8 cellular contexts compared by ENCODE assay signal in genomic region chr1:42680921-42681683, GRCh38. TPM values are rescaled to one million over a fixed set of nuclear protein-coding genes. Genes with fewer than 3 reads are reported as not detected.
DNase-seq lines count a peak whose midpoint lies in the region; ATAC-seq, FAIRE-seq and TF ChIP-seq lines count a peak whose summit lies in the region.

No MANE protein-coding gene starts in this region.

- CTCF ChIA-PET in HepG2 (lab: Yijun Ruan, JAX; ENCODE audit: low intra/inter-chr PET ratio, low total read pairs) = interaction anchor here (1.1 kb wide), 1 partner anchor 66 kb away, joined by 3 read pairs; no protein-coding TSS in a partner anchor

- H4K20me1 ChIP-seq in HepG2 (ENCODE audit: insufficient read depth, low read length) = peaks cover 30% of the 10 kb centered on the region

- H3K9ac ChIP-seq in HepG2 (ENCODE audit: insufficient read depth, low read depth, low read length) = peak overlapping the region; percentile 97

- TF ChIP-seq EP300 in HepG2 (IDR thresholded peaks at IDR 0.05; ENCODE audit: low read depth in 2 of 2, low read length in 2 of 2) (no peak), HepG2 (CRISPR knock-in tag; IDR thresholded peaks at IDR 0.05; ENCODE audit: borderline replicate concordance) (no peak)

- peaks cover 53% of the 10 kb centered on the region for H3K79me2 ChIP-seq in HepG2 (ENCODE audit: insufficient read depth, low read length)

- H3K4me1 ChIP-seq in HepG2 (ENCODE audit: insufficient read depth, low read length) (peaks cover 38% of the 10 kb centered on the region), testis (peaks cover 28% of the 10 kb centered on the region)

- BruUV-seq in HepG2 (replicated peaks; lab: Mats Ljungman, UMichigan) = TSS peak; percentile 95

- FAIRE-seq in bronchial epithelial cell (lab: Jason Lieb, UNC) (no peak), HepG2 (lab: Jason Lieb, UNC) (peak; percentile 51)

- H3K4me2 ChIP-seq in HepG2 (ENCODE audit: low read depth, low read length) = peak overlapping the region; percentile 92

- H3K9me3 ChIP-seq in HepG2 (ENCODE audit: low read length) (no peaks in the 10 kb centered on the region), testis (no peaks in the 10 kb centered on the region)

- intact Hi-C loops in HepG2 (cut with micrococcal nuclease; ENCODE audit: unreplicated experiment) = no loop called here
- intact Hi-C loops in testis (cut with DNase I; ENCODE audit: low total_unique reads) = no loop called here

- TF ChIP-seq POLR2A in HepG2 (IDR thresholded peaks at IDR 0.05; ENCODE audit: insufficient read depth in 1 of 2, low read depth in 2 of 2, low read length in 2 of 2) = no peak
- TF ChIP-seq POLR2A in testis (IDR thresholded peaks at IDR 0.05) = no peak

- in situ Hi-C loops in HepG2 (cut with HindIII; ENCODE audit: extremely low pct_ligation_motif_present, low pct_unique_long_range_greater_than_20kb) = no loop called here

- 15% methylated on average over 18 of the region's 18 CpGs for WGBS in HepG2 (ENCODE audit: low lambda C conversion rate)
- WGBS in testis, 2 donors = 3 to 4% methylated on average over 18 of the region's 18 CpGs

- H3K27me3 ChIP-seq in bronchial epithelial cell (ENCODE audit: control insufficient read depth, insufficient read depth, low read length) (no peaks in the 10 kb centered on the region), HepG2 (ENCODE audit: control insufficient read depth in 1 of 2, insufficient read depth in 2 of 2, low read length in 2 of 2) (no peaks in the 10 kb centered on the region; a peak in 1 of 5 replicates), testis (no peaks in the 10 kb centered on the region)

- POLR2A ChIA-PET in HepG2 (lab: Yijun Ruan, JAX) = interaction anchor here (1.3 to 5.3 kb wide), 6 partner anchors 11 to 86 kb away, joined by 3 to 51 read pairs (median 12); partner anchors contain the start of genes C1orf50, P3H1 and PPIH

- ATAC-seq in HepG2 = no peak
- no peak for ATAC-seq in HG03460 (IDR thresholded peaks at IDR 0.05; ENCODE audit: unreplicated experiment)

- no peak for TF ChIP-seq RAD21 in HepG2 (CRISPR knock-in tag; IDR thresholded peaks at IDR 0.05)

- no peak overlapping the region for H2AFZ ChIP-seq in HepG2 (ENCODE audit: low read length)

- H3K27ac ChIP-seq in 22Rv1 (peak overlapping the region; percentile 85), HepG2 (ENCODE audit: extremely low read length, insufficient read depth, low read length) (peak overlapping the region; percentile 95), testis (peak overlapping the region; percentile 90 to 98)

- H3K36me3 ChIP-seq in bronchial epithelial cell (ENCODE audit: control insufficient read depth, insufficient read depth, low read length) (peaks cover 2% of the 10 kb centered on the region), HepG2 (replicated peaks in 1 of 2; ENCODE audit: control insufficient read depth in 1 of 2, insufficient read depth in 2 of 2, low read length in 2 of 2) (no peaks in the 10 kb centered on the region; a peak in 3 of 5 replicates), testis (ENCODE audit: low read depth, missing control alignments) (no peaks in the 10 kb centered on the region)

- no peak for TF ChIP-seq CTCF in 22Rv1 (IDR thresholded peaks at IDR 0.05)
- TF ChIP-seq CTCF in GM12865 (IDR thresholded peaks at IDR 0.05; ENCODE audit: insufficient read depth, low read depth, low read length, missing control alignments) = no peak
- TF ChIP-seq CTCF in bronchial epithelial cell (IDR thresholded peaks at IDR 0.05; ENCODE audit: insufficient read depth, low read length, severe bottlenecking) = no peak
- TF ChIP-seq CTCF in HepG2 (CRISPR knock-in tag; IDR thresholded peaks at IDR 0.05) = no peak
- TF ChIP-seq CTCF in testis (IDR thresholded peaks at IDR 0.05) = no peak

- peak; percentile 35 for DNase-seq in GM12865 (ENCODE audit: low read depth)
- DNase-seq in bronchial epithelial cell (ENCODE audit: low read depth) = peak; percentile 30
- DNase-seq in HepG2 (ENCODE audit: low spot score) = no peak
- peak; percentile 18 for DNase-seq in testis
- DNase-seq in effector CD8-positive, alpha-beta T cell (lab: John Stamatoyannopoulos, UW) = no peak

- peak overlapping the region; percentile 93 for H3K4me3 ChIP-seq in GM12865 (ENCODE audit: low read depth, low read length)
- peak overlapping the region; percentile 69 for H3K4me3 ChIP-seq in bronchial epithelial cell (ENCODE audit: low read depth, low read length)
- H3K4me3 ChIP-seq in HepG2 (replicated peaks in 1 of 3; ENCODE audit: insufficient read depth in 1 of 3, low read depth in 2 of 3, low read length in 3 of 3) = peak overlapping the region; percentile 76 to 86 (median 84)
- peak overlapping the region; percentile 68 to 97 for H3K4me3 ChIP-seq in testis

RNA-seq across cellular contexts. Expression of gene YBX1, which starts 1.1 kb away (rescaled TPM):
- 1,108 TPM for polyA plus RNA-seq in PFSK-1 (2012; ENCODE audit: insufficient read length, low read depth)
- 1,123 and 1,188 TPM in 2 replicates for total RNA-seq in bronchial epithelial cell
- 500 and 628 TPM in 2 replicates for total RNA-seq in HepG2 (2016; rRNA removed; fragmentation: Illumina TruSeq; extraction: Trizol)
- total RNA-seq in HepG2 (2016; cell fraction: cytosol; rRNA removed; fragmentation: Illumina TruSeq; extraction: Trizol; ENCODE audit: low read depth) = 2,635 and 2,855 TPM in 2 replicates
- 446 and 624 TPM in 2 replicates for total RNA-seq in HepG2 (2016; cell fraction: insoluble cytoplasmic fraction; rRNA removed; fragmentation: Illumina TruSeq; extraction: Trizol)
- 2,272 and 2,458 TPM in 2 replicates for total RNA-seq in HepG2 (2016; cell fraction: membrane; rRNA removed; fragmentation: Illumina TruSeq; extraction: Trizol)
- total RNA-seq in HepG2 (2016; cell fraction: nucleus; rRNA removed; fragmentation: Illumina TruSeq; extraction: Trizol) = 173 and 199 TPM in 2 replicates
- 228 and 339 TPM in 2 replicates for polyA plus RNA-seq in HepG2 (2011; rRNA removed)
- 382 and 398 TPM in 2 replicates for polyA plus RNA-seq in HepG2 (2011; cell fraction: cytosol; rRNA removed)
- polyA plus RNA-seq in HepG2 (2011; cell fraction: nucleus; rRNA removed) = 111 and 112 TPM in 2 replicates
- 423 and 572 TPM in 2 replicates for polyA plus RNA-seq in HepG2 (2012)
- 6,320 and 6,728 TPM in 2 replicates for polyA plus RNA-seq in HepG2 (2016; cell fraction: cytosol; fragmentation: Illumina TruSeq; extraction: Trizol; ENCODE audit: low read depth)
- 864 and 1,004 TPM in 2 replicates for polyA plus RNA-seq in HepG2 (2016; cell fraction: insoluble cytoplasmic fraction; fragmentation: Illumina TruSeq; extraction: Trizol; ENCODE audit: low read depth)
- 4,286 and 4,875 TPM in 2 replicates for polyA plus RNA-seq in HepG2 (2016; cell fraction: membrane; fragmentation: Illumina TruSeq; extraction: Trizol; ENCODE audit: low read depth)
- 505 and 511 TPM in 2 replicates for polyA plus RNA-seq in HepG2 (2016; cell fraction: nucleus; fragmentation: Illumina TruSeq; extraction: Trizol; ENCODE audit: insufficient read depth, low read depth)
- 85.6 and 223 TPM in 2 replicates for polyA minus RNA-seq in HepG2 (2011; rRNA and poly(A)+ RNA removed; ENCODE audit: low replicate concordance)
- polyA minus RNA-seq in HepG2 (2011; cell fraction: cytosol; rRNA and poly(A)+ RNA removed) = 140 and 193 TPM in 2 replicates
- 69.1 and 71.2 TPM in 2 replicates for polyA minus RNA-seq in HepG2 (2011; cell fraction: nucleus; rRNA and poly(A)+ RNA removed)
- total RNA-seq in testis = 100 to 1,000 TPM; 798 to 982 TPM
- polyA plus RNA-seq in testis (ENCODE audit: insufficient read depth, low read depth, low replicate concordance) = 2,470 TPM

RNA-seq across cellular contexts. Expression of gene PPIH, which starts 22.9 kb away (rescaled TPM):
- polyA plus RNA-seq in PFSK-1 (2012; ENCODE audit: insufficient read length, low read depth) = 34.3 TPM
- total RNA-seq in bronchial epithelial cell (21.9 and 40.8 TPM in 2 replicates), HepG2 (2016; rRNA removed; fragmentation: Illumina TruSeq; extraction: Trizol) (72.6 and 93.3 TPM in 2 replicates), testis (10 to 100 TPM; 38.7 to 40.0 TPM)
- total RNA-seq in HepG2 (2016; cell fraction: cytosol; rRNA removed; fragmentation: Illumina TruSeq; extraction: Trizol; ENCODE audit: low read depth) = 20.2 and 21.3 TPM in 2 replicates
- 76.3 and 109 TPM in 2 replicates for total RNA-seq in HepG2 (2016; cell fraction: insoluble cytoplasmic fraction; rRNA removed; fragmentation: Illumina TruSeq; extraction: Trizol)
- 24.6 and 26.1 TPM in 2 replicates for total RNA-seq in HepG2 (2016; cell fraction: membrane; rRNA removed; fragmentation: Illumina TruSeq; extraction: Trizol)
- 37.4 and 40.5 TPM in 2 replicates for total RNA-seq in HepG2 (2016; cell fraction: nucleus; rRNA removed; fragmentation: Illumina TruSeq; extraction: Trizol)
- polyA plus RNA-seq in HepG2 (2011; rRNA removed) (18.7 and 29.9 TPM in 2 replicates), testis (ENCODE audit: insufficient read depth, low read depth, low replicate concordance) (39.6 TPM)
- polyA plus RNA-seq in HepG2 (2011; cell fraction: cytosol; rRNA removed) = 22.9 and 28.2 TPM in 2 replicates
- polyA plus RNA-seq in HepG2 (2011; cell fraction: nucleus; rRNA removed) = 14.9 TPM in 2 replicates
- 11.7 and 27.7 TPM in 2 replicates for polyA plus RNA-seq in HepG2 (2012)
- polyA plus RNA-seq in HepG2 (2016; cell fraction: cytosol; fragmentation: Illumina TruSeq; extraction: Trizol; ENCODE audit: low read depth) = 19.5 and 21.5 TPM in 2 replicates
- 116 and 122 TPM in 2 replicates for polyA plus RNA-seq in HepG2 (2016; cell fraction: insoluble cytoplasmic fraction; fragmentation: Illumina TruSeq; extraction: Trizol; ENCODE audit: low read depth)
- polyA plus RNA-seq in HepG2 (2016; cell fraction: membrane; fragmentation: Illumina TruSeq; extraction: Trizol; ENCODE audit: low read depth) = 20.9 and 23.8 TPM in 2 replicates
- 53.7 and 57.5 TPM in 2 replicates for polyA plus RNA-seq in HepG2 (2016; cell fraction: nucleus; fragmentation: Illumina TruSeq; extraction: Trizol; ENCODE audit: insufficient read depth, low read depth)
- polyA minus RNA-seq in HepG2 (2011; rRNA and poly(A)+ RNA removed; ENCODE audit: low replicate concordance) = 10.2 and 39.1 TPM in 2 replicates
- 5.0 and 11.2 TPM in 2 replicates for polyA minus RNA-seq in HepG2 (2011; cell fraction: cytosol; rRNA and poly(A)+ RNA removed)
- polyA minus RNA-seq in HepG2 (2011; cell fraction: nucleus; rRNA and poly(A)+ RNA removed) = 20.1 and 20.9 TPM in 2 replicates

RNA-seq across cellular contexts. Expression of gene CLDN19, which starts 58.9 kb away (rescaled TPM):
- polyA plus RNA-seq in PFSK-1 (2012; ENCODE audit: insufficient read length, low read depth) = not detected
- total RNA-seq in bronchial epithelial cell (not detected in 2 replicates), HepG2 (2016; rRNA removed; fragmentation: Illumina TruSeq; extraction: Trizol) (4.3 and 7.6 TPM in 2 replicates), testis (under 1 TPM; 0.19 to 0.24 TPM)
- 1.0 and 1.9 TPM in 2 replicates for total RNA-seq in HepG2 (2016; cell fraction: cytosol; rRNA removed; fragmentation: Illumina TruSeq; extraction: Trizol; ENCODE audit: low read depth)
- total RNA-seq in HepG2 (2016; cell fraction: insoluble cytoplasmic fraction; rRNA removed; fragmentation: Illumina TruSeq; extraction: Trizol) = 3.7 and 6.4 TPM in 2 replicates
- 4.7 and 5.3 TPM in 2 replicates for total RNA-seq in HepG2 (2016; cell fraction: membrane; rRNA removed; fragmentation: Illumina TruSeq; extraction: Trizol)
- total RNA-seq in HepG2 (2016; cell fraction: nucleus; rRNA removed; fragmentation: Illumina TruSeq; extraction: Trizol) = 5.6 and 6.8 TPM in 2 replicates
- polyA plus RNA-seq in HepG2 (2011; rRNA removed) (5.0 and 5.3 TPM in 2 replicates), testis (ENCODE audit: insufficient read depth, low read depth, low replicate concordance) (0.12 TPM)
- polyA plus RNA-seq in HepG2 (2011; cell fraction: cytosol; rRNA removed) = 3.6 and 5.9 TPM in 2 replicates
- polyA plus RNA-seq in HepG2 (2011; cell fraction: nucleus; rRNA removed) = 4.7 and 5.6 TPM in 2 replicates
- polyA plus RNA-seq in HepG2 (2012) = 2.5 and 3.7 TPM in 2 replicates
- 2.8 and 3.0 TPM in 2 replicates for polyA plus RNA-seq in HepG2 (2016; cell fraction: cytosol; fragmentation: Illumina TruSeq; extraction: Trizol; ENCODE audit: low read depth)
- polyA plus RNA-seq in HepG2 (2016; cell fraction: insoluble cytoplasmic fraction; fragmentation: Illumina TruSeq; extraction: Trizol; ENCODE audit: low read depth) = 3.9 and 4.5 TPM in 2 replicates
- polyA plus RNA-seq in HepG2 (2016; cell fraction: membrane; fragmentation: Illumina TruSeq; extraction: Trizol; ENCODE audit: low read depth) = 5.5 TPM in 2 replicates
- 8.6 and 9.4 TPM in 2 replicates for polyA plus RNA-seq in HepG2 (2016; cell fraction: nucleus; fragmentation: Illumina TruSeq; extraction: Trizol; ENCODE audit: insufficient read depth, low read depth)
- 10.8 TPM in 1 of 2 replicates, not detected in the other for polyA minus RNA-seq in HepG2 (2011; rRNA and poly(A)+ RNA removed; ENCODE audit: low replicate concordance)
- polyA minus RNA-seq in HepG2 (2011; cell fraction: cytosol; rRNA and poly(A)+ RNA removed) = 2.8 and 2.9 TPM in 2 replicates
- polyA minus RNA-seq in HepG2 (2011; cell fraction: nucleus; rRNA and poly(A)+ RNA removed) = 1.2 and 2.1 TPM in 2 replicates

Comparison
In these comparisons a context has a peak if more than half of its experiments do, and no peak if none do; other contexts are left out.
1. DNase-seq: peak in GM12865 (single experiment), bronchial epithelial cell (single experiment) and testis (single experiment); none in HepG2 (single experiment) and effector CD8-positive, alpha-beta T cell (single experiment).
2. Peak in every context shown above with its lines, with median percentiles within 50 percentile points of each other: H3K27ac ChIP-seq and H3K4me3 ChIP-seq.